In genomic region chr20:47267621-47268020, GRCh38 we compare ENCODE assay signal across 11 cellular contexts.
"Had no signal": no experiment of that assay in that cellular context is flagged by ENCODE, and none has a peak within 500 bp of the region (broad histone marks: within the 10 kb centered on the region; RNA-seq: fewer than 3 reads in every experiment).

No MANE protein-coding gene starts in this region.

- H3K4me3 ChIP-seq: neural progenitor cell, pancreas, stomach, thoracic aorta had no signal

- H3K27me3 ChIP-seq: brain microvascular endothelial cell, neural progenitor cell, pancreas, stomach had no signal

- H3K27ac ChIP-seq: brain microvascular endothelial cell, neural progenitor cell, pancreas, stomach, thoracic aorta had no signal

- H3K4me1 Mint-ChIP-seq: neural progenitor cell had no signal

- H3K9ac ChIP-seq: neural progenitor cell had no signal

- H3K9me3 ChIP-seq: pancreas, stomach, thoracic aorta had no signal

- DNase-seq: activated naive CD4-positive, alpha-beta T cell treated with anti-CD3 and anti-CD28 coated beads, Interleukin-2, amount 50 U/mL, for 16 hours; amniotic stem cell; brain microvascular endothelial cell; hypothalamus; kidney glomerular epithelial cell; pancreas; stimulated activated CD4-positive, alpha-beta T cell treated with anti-CD3 and anti-CD28 coated beads, Interleukin-4, amount 100 ng/mL, for 1 hour; stimulated activated CD8-positive, alpha-beta memory T cell treated with anti-CD3 and anti-CD28 coated beads, Interleukin-4, amount 100 ng/mL, for 48 hours; stomach had no signal

- ATAC-seq: pancreas had no signal

- H3K9me3 Mint-ChIP-seq: neural progenitor cell had no signal

- H3K36me3 ChIP-seq: neural progenitor cell, pancreas, thoracic aorta had no signal

- H3K27ac Mint-ChIP-seq: neural progenitor cell had no signal

- H3K4me1 ChIP-seq: pancreas had no signal

- H3K4me2 ChIP-seq: neural progenitor cell had no signal

- H3K4me3 Mint-ChIP-seq: neural progenitor cell had no signal
